ENCODE assay signal across 9 cellular contexts in the genomic region with DNA sequence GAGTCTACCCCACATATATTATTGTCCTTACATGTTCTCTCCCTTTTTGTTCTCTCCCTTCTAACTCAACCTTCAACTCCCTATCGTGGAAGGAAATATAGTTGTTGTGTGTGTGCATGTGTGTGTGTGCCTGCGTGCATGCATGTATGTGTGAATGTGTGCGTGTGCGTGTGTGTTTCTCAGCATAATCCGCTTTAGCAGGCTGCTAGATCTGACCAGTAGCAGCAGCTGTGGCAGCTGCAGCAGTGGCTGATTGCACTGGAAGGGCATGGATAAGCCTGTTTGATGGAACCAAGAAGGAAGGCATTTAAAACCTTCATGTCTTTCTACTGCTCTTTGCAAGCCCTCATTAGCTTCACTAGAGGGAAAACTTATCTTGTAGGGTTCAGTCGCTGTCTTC.
DNase-seq lines count a peak whose midpoint lies in the region; ATAC-seq, FAIRE-seq and TF ChIP-seq lines count a peak whose summit lies in the region.
"Had no signal": no experiment of that assay in that cellular context is flagged by ENCODE, and none has a peak within 500 bp of the region (broad histone marks: within the 10 kb centered on the region; RNA-seq: fewer than 3 reads in every experiment).

No MANE protein-coding gene starts in this region.

- H3K4ac ChIP-seq in H1 (replicated peaks; ENCODE audit: insufficient read length, low read depth, low read length) = no peak overlapping the region

- no peak for ATAC-seq in GM18907 (IDR thresholded peaks at IDR 0.05; ENCODE audit: unreplicated experiment)

- H3K14ac ChIP-seq in H1 (ENCODE audit: insufficient read length) = no peak overlapping the region

- H3K9ac ChIP-seq in ES-I3 (ENCODE audit: low read depth, low read length) (peak overlapping the region; percentile 55; the same call in 1 of the 2 replicates), H1 (replicated peaks in 1 of 4; ENCODE audit: extremely low read depth in 1 of 4, low read depth in 3 of 4, low read length in 3 of 4) (no peak overlapping the region), parathyroid adenoma (no peak overlapping the region)

- TF ChIP-seq CTCF in H1 (IDR thresholded peaks at IDR 0.05; ENCODE audit: control extremely low read depth in 1 of 3, insufficient read depth in 1 of 3, low read depth in 1 of 3, low read length in 3 of 3) = no peak
- TF ChIP-seq CTCF in parathyroid adenoma (IDR thresholded peaks at IDR 0.05) = no peak

- no peak overlapping the region for H4K5ac ChIP-seq in H1 (ENCODE audit: insufficient read length, low read depth, low read length)

- H4K20me1 ChIP-seq in H1 (replicated peaks in 1 of 2; ENCODE audit: control insufficient read depth in 1 of 2, insufficient read depth in 2 of 2, low read length in 2 of 2) = no peaks in the 10 kb centered on the region

- H2BK120ac ChIP-seq in H1 (replicated peaks; ENCODE audit: low read depth, low read length) = no peak overlapping the region

- no peak for TF ChIP-seq RAD21 in H1 (IDR thresholded peaks at IDR 0.05 in 1 of 2, conservative IDR thresholded peaks at IDR 0.05 in 1 of 2; ENCODE audit: low read depth in 2 of 2, low read length in 2 of 2)

- CTCF ChIA-PET in H1 (lab: Charles Lee; ENCODE audit: partially characterized antibody) = no interaction called here

- H3K18ac ChIP-seq in H1 (ENCODE audit: extremely low read depth, low read length) = no peak overlapping the region

- TF ChIP-seq POLR2A in H1 (IDR thresholded peaks at IDR 0.05; ENCODE audit: control extremely low read depth in 1 of 2, low read depth in 2 of 2, low read length in 2 of 2) = no peak

- no peak overlapping the region for H2BK15ac ChIP-seq in H1 (ENCODE audit: low read length)

- H4K8ac ChIP-seq in H1 (ENCODE audit: extremely low read depth, insufficient read depth, low read length) = no peak overlapping the region

- H3K9me3 ChIP-seq in ES-I3 (ENCODE audit: control insufficient read depth, insufficient read depth, low read length) = no peaks in the 10 kb centered on the region
- H3K9me3 ChIP-seq in H1 (ENCODE audit: insufficient read depth in 2 of 2, low read depth in 1 of 2, low read length in 1 of 2) = no peaks in the 10 kb centered on the region
- no peaks in the 10 kb centered on the region for H3K9me3 ChIP-seq in parathyroid adenoma (ENCODE audit: control insufficient read depth, low read length)

- H3K27ac ChIP-seq in H1 (ENCODE audit: low read depth, low read length) (no peak overlapping the region), parathyroid adenoma (peak overlapping the region; percentile 5)

- H2BK5ac ChIP-seq in H1 (ENCODE audit: low read depth, low read length) = no peak overlapping the region

- H4K91ac ChIP-seq in H1 (replicated peaks; ENCODE audit: insufficient read length, low read length) = no peak overlapping the region

- FAIRE-seq in H1 (lab: Jason Lieb, UNC) = no peak
- FAIRE-seq: colon had no signal

- H3K36me3 ChIP-seq in ES-I3 (ENCODE audit: insufficient read depth, low read length) (no peaks in the 10 kb centered on the region), H1 (ENCODE audit: control insufficient read depth in 2 of 4, insufficient read depth in 4 of 4, low read length in 3 of 4) (no peaks in the 10 kb centered on the region), parathyroid adenoma (ENCODE audit: control insufficient read depth, insufficient read depth, low read length) (no peaks in the 10 kb centered on the region)

- H3K56ac ChIP-seq in H1 (replicated peaks; ENCODE audit: insufficient read length, low read depth, low read length) = no peak overlapping the region

- H2AFZ ChIP-seq in H1 (ENCODE audit: low read length) = peak overlapping the region; percentile 94
- peak overlapping the region; percentile 67 for H2AFZ ChIP-seq in parathyroid adenoma

- 95% methylated on average over 6 of the region's 6 CpGs; no CpG with 5 or more reads in 1 of the 2 experiments for WGBS in H1 (ENCODE audit: extremely low coverage in 1 of 2, insufficient coverage in 1 of 2, insufficient read length in 1 of 2, insufficient replicate concordance in 2 of 2, low coverage in 1 of 2, low lambda C conversion rate in 2 of 2, missing lambda C conversion rate in 1 of 2), 2 experiments

- peak overlapping the region in 1 of 2 experiments; percentile 88; a peak in 2 of 4 replicates for H3K4me2 ChIP-seq in H1 (ENCODE audit: insufficient read depth in 1 of 2, low read depth in 2 of 2, low read length in 2 of 2)
- H3K4me2 ChIP-seq in parathyroid adenoma (ENCODE audit: low read length) = no peak overlapping the region

- POLR2A ChIA-PET in H1 (lab: Charles Lee; ENCODE audit: partially characterized antibody) = no interaction called here

- H3K4me3 ChIP-seq in H1 (ENCODE audit: extremely low read depth in 1 of 4, insufficient read depth in 2 of 4, low read depth in 3 of 4, low read length in 4 of 4) (peak overlapping the region in 1 of 4 experiments; percentile 54; a peak in 2 of 8 replicates), parathyroid adenoma (ENCODE audit: low read depth, low read length) (no peak overlapping the region)

- H3K23me2 ChIP-seq in H1 (ENCODE audit: low read depth, low read length) = no peaks in the 10 kb centered on the region

- H3K4me1 ChIP-seq in ES-I3 (ENCODE audit: insufficient read depth, low read length) (no peaks in the 10 kb centered on the region), H1 (replicated peaks in 1 of 4; ENCODE audit: control insufficient read depth in 3 of 4, insufficient read depth in 4 of 4, low read length in 3 of 4) (peaks cover 0 to 5% (median 1%) of the 10 kb centered on the region in 4 experiments; a peak in 1 of 7 replicates), parathyroid adenoma (no peaks in the 10 kb centered on the region)

- H3K23ac ChIP-seq in H1 (ENCODE audit: insufficient read length) = no peak overlapping the region

- H3K27me3 ChIP-seq in H1 (replicated peaks in 1 of 4; ENCODE audit: control insufficient read depth in 3 of 4, extremely low read depth in 1 of 4, insufficient read depth in 3 of 4, low read length in 3 of 4) (peaks cover 0 to 2% (median under 1%) of the 10 kb centered on the region in 4 experiments; a peak in 1 of 7 replicates), parathyroid adenoma (ENCODE audit: control insufficient read depth, insufficient read depth, low read length) (no peaks in the 10 kb centered on the region)

- H3K79me2 ChIP-seq in H1 (ENCODE audit: control insufficient read depth in 1 of 2, insufficient read depth in 2 of 2, low read length in 2 of 2) = no peaks in the 10 kb centered on the region
- H3K79me2 ChIP-seq in parathyroid adenoma = no peaks in the 10 kb centered on the region

- H3K79me1 ChIP-seq in H1 (ENCODE audit: low read depth, low read length) = no peaks in the 10 kb centered on the region

- peak overlapping the region; percentile 84; the same call in 1 of the 2 replicates for H2AK5ac ChIP-seq in H1 (ENCODE audit: low read depth, low read length)

- 0 out of 2 replicates have a peak overlapping the region, but pooled peaks have one; percentile 67 for H2BK20ac ChIP-seq in H1 (ENCODE audit: low read length)

- no peak overlapping the region for H2BK12ac ChIP-seq in H1 (ENCODE audit: low read depth, low read length)

- DNase-seq in NCI-H2227 treated with DMSO at 0.1 percent for 48 hours (lab: John Stamatoyannopoulos, UW) (peak; percentile 54), H1 (ENCODE audit: low read depth in 1 of 2, low spot score in 2 of 2) (no peak), NCI-H526 treated with DMSO at 0.1 percent for 48 hours (lab: John Stamatoyannopoulos, UW) (no peak), ecto neural progenitor cell (ENCODE audit: low spot score) (no peak), CD1c-positive myeloid dendritic cell (ENCODE audit: extremely low spot score) (no peak)

- no peak for TF ChIP-seq EP300 in H1 (IDR thresholded peaks at IDR 0.05; ENCODE audit: borderline replicate concordance in 1 of 2, low read depth in 2 of 2, low read length in 2 of 2)

TF ChIP-seq in H1, 55 proteins besides CTCF, POLR2A, EP300 and RAD21 (continues in another document):
- TF ChIP-seq SIX5 (IDR thresholded peaks at IDR 0.05; ENCODE audit: low read depth, low read length) = no peak
- TF ChIP-seq CBX8 (IDR thresholded peaks at IDR 0.05; ENCODE audit: borderline replicate concordance, low read depth, low read length) = no peak
- TF ChIP-seq BACH1 (IDR thresholded peaks at IDR 0.05; ENCODE audit: low read length) = no peak
- no peak for TF ChIP-seq SUZ12 (IDR thresholded peaks at IDR 0.05; ENCODE audit: low read length)
- TF ChIP-seq RNF2 (IDR thresholded peaks at IDR 0.05; ENCODE audit: borderline replicate concordance, low read depth, low read length, missing control alignments, poor library complexity, severe bottlenecking) = no peak
